ENCODE assay signal across 17 cellular contexts in the genomic region with DNA sequence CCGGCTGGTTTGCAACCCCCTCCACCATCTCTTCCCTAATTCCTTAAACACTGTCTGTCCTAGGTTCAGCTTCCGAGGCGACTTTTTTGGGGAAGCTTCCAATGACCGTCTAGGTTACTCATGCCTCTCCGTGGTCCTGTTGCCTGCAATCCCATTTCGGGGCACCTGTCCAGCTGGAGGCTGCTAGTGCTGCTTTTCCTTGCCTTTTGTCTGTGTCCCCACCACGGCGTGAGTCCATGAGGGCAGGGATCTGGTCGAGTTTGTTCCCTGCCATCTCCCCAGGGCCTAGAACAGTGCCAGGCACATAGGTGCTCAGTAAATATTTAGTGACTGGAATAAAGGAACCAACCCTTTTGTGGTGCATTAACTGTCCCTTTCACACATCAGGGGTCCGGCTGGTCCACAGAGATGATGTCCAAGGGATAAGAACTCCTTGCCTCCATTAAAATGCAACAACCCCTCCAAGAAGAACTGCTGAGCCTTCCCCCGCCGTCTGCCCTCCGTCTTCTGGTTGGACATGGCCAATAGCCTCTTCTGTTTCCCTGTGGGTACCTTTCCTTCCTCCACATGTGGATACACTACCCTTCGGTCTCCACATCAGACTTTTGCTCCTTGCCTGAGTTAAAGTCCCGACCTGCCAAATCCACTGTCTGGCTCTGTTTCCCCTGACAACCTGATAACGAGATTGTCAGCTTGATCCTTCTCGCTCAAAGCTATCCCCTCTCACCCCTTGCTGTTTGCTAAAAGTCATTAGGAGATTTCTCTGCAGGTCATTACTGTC. TPM values are rescaled to one million over a fixed set of nuclear protein-coding genes. Genes with fewer than 3 reads are reported as not detected.
"Had no signal": no experiment of that assay in that cellular context is flagged by ENCODE, and none has a peak within 500 bp of the region (broad histone marks: within the 10 kb centered on the region; RNA-seq: fewer than 3 reads in every experiment).

No MANE protein-coding gene starts in this region.

- H3K4me3 ChIP-seq: heart left ventricle, skin epidermis had no signal

- H3K36me3 ChIP-seq: brain microvascular endothelial cell, heart left ventricle had no signal

- H3K9me3 ChIP-seq: heart left ventricle had no signal

- ATAC-seq: activated T-cell treated with anti-CD3 and anti-CD28 coated beads, Interleukin-2, amount 50 U/mL, for 4 hours; effector memory CD8-positive, alpha-beta T cell had no signal

- DNase-seq: activated CD4-positive, CD25-positive, alpha-beta regulatory T cell; activated gamma-delta T cell; activated T-cell treated with anti-CD3 and anti-CD28 coated beads, Interleukin-2, amount 50 U/mL, for 4 hours; anterior cingulate cortex; brain microvascular endothelial cell; effector memory CD8-positive, alpha-beta T cell; foreskin melanocyte; immature natural killer cell; left cardiac atrium; naive B cell; stimulated activated CD4-positive, alpha-beta T cell treated with anti-CD3 and anti-CD28 coated beads, Interleukin-4, amount 100 ng/mL, for 4 hours; stimulated activated naive CD4-positive, alpha-beta T cell treated with Interleukin-2 at 50 U/mL for 16 hours; substantia nigra; trophoblast cell had no signal

RNA-seq across cellular contexts. Expression of a gene that starts 5.6 kb away (rescaled TPM):
- total RNA-seq: activated naive CD8-positive, alpha-beta T cell treated with anti-CD3 and anti-CD28 coated beads for 36 hours had no signal
